In the genomic region with DNA sequence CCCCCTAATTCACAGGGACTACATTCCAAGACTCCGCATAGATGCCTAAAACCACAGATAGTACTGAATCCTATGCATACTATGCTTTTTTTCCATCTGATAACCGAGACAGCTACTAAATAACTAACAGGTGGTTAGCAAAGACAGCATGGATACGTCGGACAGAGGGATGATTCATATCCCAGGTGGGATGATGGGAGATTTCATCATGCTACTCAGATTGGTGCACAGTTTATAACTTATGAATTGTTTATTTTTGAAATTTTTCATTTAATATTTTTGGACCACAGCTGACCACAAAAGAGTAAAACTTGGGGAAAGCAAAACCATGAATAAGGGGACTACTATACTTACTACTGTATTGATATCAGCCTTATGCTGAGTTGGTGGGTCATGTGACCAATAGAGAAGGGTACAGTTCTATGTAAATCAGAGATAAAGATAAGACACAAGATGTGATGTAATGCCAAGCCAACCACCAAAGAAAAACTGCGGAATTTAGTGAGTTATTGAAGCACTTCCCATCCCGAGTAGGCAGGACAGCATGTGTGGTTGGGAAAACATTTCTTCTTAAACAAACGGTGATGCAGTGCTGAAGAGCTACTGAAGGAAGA, we compare ENCODE assay signal across 24 cellular contexts.
"Had no signal": no experiment of that assay in that cellular context is flagged by ENCODE, and none has a peak within 500 bp of the region (broad histone marks: within the 10 kb centered on the region; RNA-seq: fewer than 3 reads in every experiment).

No MANE protein-coding gene starts in this region.

- H3K4me1 ChIP-seq: esophagus squamous epithelium, neural progenitor cell, tibial artery had no signal

- H3K36me3 ChIP-seq: esophagus squamous epithelium, left ventricle myocardium inferior, neural progenitor cell, spleen, tibial artery had no signal

- H3K9me3 Mint-ChIP-seq: activated CD4-positive, alpha-beta memory T cell treated with anti-CD3 and anti-CD28 coated beads, Interleukin-2, amount 10 ng/mL, durations not matched to agents 7 days and 5 days; activated naive CD4-positive, alpha-beta T cell treated with anti-CD3 and anti-CD28 coated beads for 36 hours; endodermal cell; mesothelial cell of epicardium; naive thymus-derived CD8-positive, alpha-beta T cell; neural progenitor cell had no signal

- ATAC-seq: activated T-cell treated with anti-CD3 and anti-CD28 coated beads, Interleukin-2, amount 50 U/mL, for 72 hours; naive thymus-derived CD8-positive, alpha-beta T cell; stimulated activated naive CD8-positive, alpha-beta T cell treated with anti-CD3 and anti-CD28 coated beads, Interleukin-15, Interleukin-2, amounts not matched to agents 100 U/mL and 50 U/mL, for 24 hours; T-helper 17 cell had no signal

- H3K4me1 Mint-ChIP-seq: activated CD4-positive, alpha-beta memory T cell treated with anti-CD3 and anti-CD28 coated beads, Interleukin-2, amount 10 ng/mL, durations not matched to agents 7 days and 5 days; activated naive CD8-positive, alpha-beta T cell treated with anti-CD3 and anti-CD28 coated beads, Interleukin-2, amount 10 ng/mL, durations not matched to agents 7 days and 5 days; endodermal cell; neural progenitor cell; T-helper 17 cell had no signal

- H3K27ac Mint-ChIP-seq: activated CD4-positive, alpha-beta memory T cell treated with anti-CD3 and anti-CD28 coated beads, Interleukin-2, amount 10 ng/mL, durations not matched to agents 7 days and 5 days; activated naive CD4-positive, alpha-beta T cell treated with anti-CD3 and anti-CD28 coated beads for 36 hours; activated naive CD8-positive, alpha-beta T cell treated with anti-CD3 and anti-CD28 coated beads, Interleukin-2, amount 10 ng/mL, durations not matched to agents 7 days and 5 days; activated T-cell treated with anti-CD3 and anti-CD28 coated beads, Interleukin-2, amount 50 U/mL, for 72 hours; brain; endodermal cell; mesothelial cell of epicardium; naive thymus-derived CD8-positive, alpha-beta T cell; neural progenitor cell; T-helper 17 cell had no signal

- H3K27me3 ChIP-seq: esophagus squamous epithelium, neural progenitor cell, spleen, tibial artery had no signal

- H3K4me3 ChIP-seq: esophagus squamous epithelium, left ventricle myocardium inferior, neural progenitor cell, spleen, tibial artery had no signal

- H3K4me3 Mint-ChIP-seq: activated CD4-positive, alpha-beta memory T cell treated with anti-CD3 and anti-CD28 coated beads, Interleukin-2, amount 10 ng/mL, durations not matched to agents 7 days and 5 days; activated naive CD4-positive, alpha-beta T cell treated with anti-CD3 and anti-CD28 coated beads for 36 hours; activated naive CD8-positive, alpha-beta T cell treated with anti-CD3 and anti-CD28 coated beads, Interleukin-2, amount 10 ng/mL, durations not matched to agents 7 days and 5 days; activated T-cell treated with anti-CD3 and anti-CD28 coated beads, Interleukin-2, amount 50 U/mL, for 72 hours; brain; endodermal cell; mesothelial cell of epicardium; naive thymus-derived CD8-positive, alpha-beta T cell; neural progenitor cell; T-helper 17 cell had no signal

- H3K27ac ChIP-seq: esophagus squamous epithelium, left ventricle myocardium inferior, neural progenitor cell, spleen, tibial artery had no signal

- H3K9ac ChIP-seq: neural progenitor cell had no signal

- H3K9me3 ChIP-seq: esophagus squamous epithelium, left ventricle myocardium inferior, spleen, tibial artery had no signal

- H3K27me3 Mint-ChIP-seq: activated CD4-positive, alpha-beta memory T cell treated with anti-CD3 and anti-CD28 coated beads, Interleukin-2, amount 10 ng/mL, durations not matched to agents 7 days and 5 days; brain; T-helper 17 cell had no signal

- DNase-seq: activated CD4-positive, alpha-beta memory T cell treated with anti-CD3 and anti-CD28 coated beads, Interleukin-2, amount 10 ng/mL, durations not matched to agents 7 days and 5 days; activated CD4-positive, alpha-beta T cell treated with anti-CD3 and anti-CD28 coated beads for 4 hours; activated CD4-positive, CD25-positive, alpha-beta regulatory T cell; activated effector memory CD4-positive, alpha-beta T cell treated with Interleukin-2 at 50 U/mL for 16 hours; activated naive CD4-positive, alpha-beta T cell treated with anti-CD3 and anti-CD28 coated beads for 36 hours; activated naive CD8-positive, alpha-beta T cell treated with anti-CD3 and anti-CD28 coated beads, Interleukin-2, amount 10 ng/mL, durations not matched to agents 7 days and 5 days; activated T-cell treated with anti-CD3 and anti-CD28 coated beads, Interleukin-2, amount 50 U/mL, for 72 hours; amygdala; central memory CD4-positive, alpha-beta T cell; cortex of kidney; endodermal cell; esophagus squamous epithelium; hippocampal formation; left ventricle myocardium inferior; naive thymus-derived CD8-positive, alpha-beta T cell; spleen; stimulated activated CD4-positive, alpha-beta T cell treated with anti-CD3 and anti-CD28 coated beads, Interleukin-4, amount 100 ng/mL, for 24 hours; stimulated activated naive CD8-positive, alpha-beta T cell treated with anti-CD3 and anti-CD28 coated beads, Interleukin-15, Interleukin-2, amounts not matched to agents 100 U/mL and 50 U/mL, for 24 hours; substantia nigra; T-helper 17 cell; tibial artery had no signal

- H3K36me3 Mint-ChIP-seq: brain; mesothelial cell of epicardium; naive thymus-derived CD8-positive, alpha-beta T cell; neural progenitor cell had no signal
